Comparison of ENCODE assay signal across 6 cellular contexts in genomic region chr5:91052411-91052810, GRCh38.
DNase-seq lines count a peak whose midpoint lies in the region; ATAC-seq, FAIRE-seq and TF ChIP-seq lines count a peak whose summit lies in the region.
"Not testable (repeated sequence)": the region's sequence is repeated elsewhere in the genome, so short reads cannot be mapped to it uniquely, and the experiment has no call there.

No MANE protein-coding gene starts in this region.

- POLR2A ChIA-PET in A549 (lab: Yijun Ruan, JAX): interaction anchor here (0.8 to 1.0 kb wide), 2 partner anchors 328 to 331 kb away, joined by 3 to 5 read pairs; partner anchors contain the start of gene ARRDC3

- not testable (repeated sequence) for H3K4me2 ChIP-seq in A549; mesenchymal stem cell (ENCODE audit: low read length, poor library complexity, severe bottlenecking)
- H3K4me2 ChIP-seq in BLaER1 treated with 17β-estradiol and CSF1 and Interleukin-3, amounts not matched to agents 10 nM and 100 nM: peak overlapping the region in 7 of 11 experiments; percentile 49 to 75 (median 64); a peak in 13 of 22 replicates

- H3K36me3 ChIP-seq in BLaER1 treated with 17β-estradiol and CSF1 and Interleukin-3, amounts not matched to agents 10 nM and 100 nM; adipocyte (ENCODE audit: control insufficient read depth, insufficient read depth, low read length, severe bottlenecking); mesenchymal stem cell (ENCODE audit: control insufficient read depth in 1 of 2, insufficient read depth in 2 of 2, low read depth in 1 of 2, low read length in 2 of 2); subcutaneous abdominal adipose tissue (ENCODE audit: control insufficient read depth in 5 of 5, insufficient read depth in 5 of 5, low read length in 5 of 5); upper lobe of left lung: not testable (repeated sequence)

- H3K9me3 ChIP-seq in A549; BLaER1 treated with 17β-estradiol and CSF1 and Interleukin-3, amounts not matched to agents 10 nM and 100 nM (replicated peaks in 1 of 11); adipocyte (ENCODE audit: control insufficient read depth, low read length); mesenchymal stem cell (ENCODE audit: control insufficient read depth, low read length); subcutaneous abdominal adipose tissue (ENCODE audit: control insufficient read depth in 5 of 5, low read length in 5 of 5); upper lobe of left lung: not testable (repeated sequence)

- H3K4ac ChIP-seq in mesenchymal stem cell (ENCODE audit: low read depth in 1 of 2, low read length in 2 of 2): not testable (repeated sequence)

- H4K91ac ChIP-seq in mesenchymal stem cell (ENCODE audit: low read length): not testable (repeated sequence)

- CTCF ChIA-PET in A549 (lab: Yijun Ruan, JAX): interaction anchor here (1.1 kb wide), 1 partner anchor 120 kb away, joined by 3 read pairs; no protein-coding TSS in a partner anchor

- not testable (repeated sequence) for ATAC-seq in A549; upper lobe of left lung (ENCODE audit: low FRiP score in 2 of 2)

- H3K4me1 ChIP-seq in A549 (peaks cover 43% of the 10 kb centered on the region), adipocyte (ENCODE audit: control insufficient read depth, insufficient read depth, low read length) (peaks cover 54% of the 10 kb centered on the region), subcutaneous abdominal adipose tissue (ENCODE audit: control insufficient read depth in 5 of 5, insufficient read depth in 5 of 5, low read length in 5 of 5) (peaks cover 0 to 35% (median 29%) of the 10 kb centered on the region in 5 donors)
- peaks cover 0 to 31% (median 19%) of the 10 kb centered on the region in 10 experiments; a peak in 14 of 20 replicates for H3K4me1 ChIP-seq in BLaER1 treated with 17β-estradiol and CSF1 and Interleukin-3, amounts not matched to agents 10 nM and 100 nM
- H3K4me1 ChIP-seq in mesenchymal stem cell (ENCODE audit: control insufficient read depth, insufficient read depth, low read depth, low read length); upper lobe of left lung: not testable (repeated sequence)

- not testable (repeated sequence) for FAIRE-seq in A549 (lab: Jason Lieb, UNC)

- not testable (repeated sequence) for TF ChIP-seq POLR2A in A549 (IDR thresholded peaks at IDR 0.05; ENCODE audit: low read length); upper lobe of left lung (IDR thresholded peaks at IDR 0.05)

- H2AK5ac ChIP-seq in mesenchymal stem cell (ENCODE audit: low read length, severe bottlenecking): not testable (repeated sequence)

- peak overlapping the region; percentile 77 for H4K8ac ChIP-seq in mesenchymal stem cell (ENCODE audit: low read length)

- TF ChIP-seq RAD21 in A549 (conservative IDR thresholded peaks at IDR 0.05 in 1 of 2, IDR thresholded peaks at IDR 0.05 in 1 of 2): not testable (repeated sequence)

- H3K23ac ChIP-seq in mesenchymal stem cell (ENCODE audit: low read length in 2 of 2): not testable (repeated sequence)

- H2BK15ac ChIP-seq in mesenchymal stem cell (ENCODE audit: low read depth, poor library complexity, severe bottlenecking): peak overlapping the region; percentile 69

- H2BK12ac ChIP-seq in mesenchymal stem cell (ENCODE audit: low read length in 2 of 2): not testable (repeated sequence)

- not testable (repeated sequence) for DNase-seq in A549 (ENCODE audit: low read depth in 1 of 2, low spot score in 1 of 2); adipocyte (ENCODE audit: low read depth); mesenchymal stem cell; upper lobe of left lung

- H3K27ac ChIP-seq in A549: peak overlapping the region; percentile 36 to 55; a peak in 4 of 6 replicates
- peak overlapping the region in 10 of 11 experiments; percentile 3 to 71 (median 58); a peak in 17 of 22 replicates for H3K27ac ChIP-seq in BLaER1 treated with 17β-estradiol and CSF1 and Interleukin-3, amounts not matched to agents 10 nM and 100 nM
- H3K27ac ChIP-seq in mesenchymal stem cell (ENCODE audit: low read length, poor library complexity, severe bottlenecking): not testable (repeated sequence)
- peak overlapping the region; percentile 32 for H3K27ac ChIP-seq in subcutaneous abdominal adipose tissue (ENCODE audit: low read depth, low read length)
- H3K27ac ChIP-seq in upper lobe of left lung: peak overlapping the region in 3 of 4 donors; percentile 28 to 55 (median 48)

- H3K14ac ChIP-seq in mesenchymal stem cell (ENCODE audit: low read length in 2 of 2): not testable (repeated sequence)

- not testable (repeated sequence) for H2BK120ac ChIP-seq in mesenchymal stem cell (ENCODE audit: low read depth, low read length)

- not testable (repeated sequence) for TF ChIP-seq EP300 in A549 (IDR thresholded peaks at IDR 0.05); upper lobe of left lung (IDR thresholded peaks at IDR 0.05)

- H4K20me1 ChIP-seq in BLaER1 treated with 17β-estradiol and CSF1 and Interleukin-3, amounts not matched to agents 10 nM and 100 nM: not testable (repeated sequence)

- not testable (repeated sequence) for H3K18ac ChIP-seq in mesenchymal stem cell (ENCODE audit: low read depth in 1 of 2, low read length in 2 of 2)

- not testable (repeated sequence) for H3K79me1 ChIP-seq in mesenchymal stem cell (replicated peaks; ENCODE audit: low read length, poor library complexity, severe bottlenecking)

- not testable (repeated sequence) for H3K4me3 ChIP-seq in A549; BLaER1 treated with 17β-estradiol and CSF1 and Interleukin-3, amounts not matched to agents 10 nM and 100 nM; adipocyte (ENCODE audit: low read length); mesenchymal stem cell (ENCODE audit: insufficient read depth in 1 of 2, low read depth in 1 of 2, low read length in 2 of 2); subcutaneous abdominal adipose tissue (ENCODE audit: low read depth in 1 of 5, low read length in 5 of 5); upper lobe of left lung

- H2BK5ac ChIP-seq in mesenchymal stem cell (ENCODE audit: low read depth, low read length, poor library complexity, severe bottlenecking): not testable (repeated sequence)

- TF ChIP-seq CTCF in A549 (IDR thresholded peaks at IDR 0.05); upper lobe of left lung (IDR thresholded peaks at IDR 0.05): not testable (repeated sequence)

- not testable (repeated sequence) for H2AFZ ChIP-seq in mesenchymal stem cell (ENCODE audit: low read depth, low read length)

- WGBS in A549 (ENCODE audit: missing lambda C conversion rate): 86% methylated on average over 8 of the region's 8 CpGs
- 97% methylated on average over 8 of the region's 8 CpGs for WGBS in mesenchymal stem cell
- 93 to 94% methylated on average over 8 of the region's 8 CpGs for WGBS in upper lobe of left lung, 2 donors

- not testable (repeated sequence) for H3K27me3 ChIP-seq in BLaER1 treated with 17β-estradiol and CSF1 and Interleukin-3, amounts not matched to agents 10 nM and 100 nM; adipocyte (replicated peaks; ENCODE audit: control insufficient read depth, insufficient read depth, low read length); mesenchymal stem cell (ENCODE audit: control insufficient read depth in 1 of 2, insufficient read depth in 1 of 2, low read length in 2 of 2); subcutaneous abdominal adipose tissue (ENCODE audit: control insufficient read depth in 5 of 5, insufficient read depth in 4 of 5, low read length in 5 of 5); upper lobe of left lung

- not testable (repeated sequence) for H3K9ac ChIP-seq in BLaER1 treated with 17β-estradiol and CSF1 and Interleukin-3, amounts not matched to agents 10 nM and 100 nM; mesenchymal stem cell (ENCODE audit: low read length); subcutaneous abdominal adipose tissue (ENCODE audit: low read length in 5 of 5)
- H3K9ac ChIP-seq in adipocyte (ENCODE audit: low read length): peak overlapping the region; percentile 31
